ENCODE assay signal across 29 cellular contexts in the genomic region with DNA sequence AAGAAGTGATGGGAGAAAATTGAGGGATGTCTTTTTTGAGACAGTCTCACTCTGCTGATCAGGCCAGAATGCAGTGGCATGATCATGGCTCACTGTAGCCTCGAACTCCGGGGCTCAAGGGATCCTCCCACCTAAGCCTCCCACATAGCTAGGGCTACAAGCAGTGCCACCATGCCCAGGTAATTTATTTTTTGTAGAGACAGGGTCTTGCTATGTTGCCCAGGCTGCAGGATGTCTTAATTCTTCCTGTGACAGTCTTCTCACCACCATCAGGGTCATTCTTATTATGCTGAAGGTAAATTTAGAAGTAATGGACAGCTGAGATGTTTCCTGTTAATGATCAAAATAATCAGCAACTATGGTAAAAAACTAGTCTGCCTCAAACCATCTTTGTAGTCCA.
"Had no signal": no experiment of that assay in that cellular context is flagged by ENCODE, and none has a peak within 500 bp of the region (broad histone marks: within the 10 kb centered on the region; RNA-seq: fewer than 3 reads in every experiment).

No MANE protein-coding gene starts in this region.

- H3K27me3 Mint-ChIP-seq: naive thymus-derived CD4-positive, alpha-beta T cell; natural killer cell treated with Interleukin-12 subunit alpha and Interleukin-12 subunit beta and Interleukin-15 and Interleukin-18, amount 100 ng/mL, for 72 hours; progenitor cell of endocrine pancreas; stimulated activated naive CD8-positive, alpha-beta T cell treated with anti-CD3 and anti-CD28 coated beads, Interleukin-15, Interleukin-2, amounts not matched to agents 100 ng/mL and 50 ng/mL, for 24 hours had no signal

- DNase-seq: hypothalamus; immature natural killer cell; kidney; left colon; left lung; lower lobe of right lung; mesendoderm; midbrain; mucosa of descending colon; naive thymus-derived CD4-positive, alpha-beta T cell; ovary; retina; right cardiac atrium; stimulated activated CD4-positive, alpha-beta T cell treated with anti-CD3 and anti-CD28 coated beads, Interleukin-12 subunit alpha, Interleukin-12 subunit beta, amount 100 ng/mL, for 4 hours; stimulated activated CD4-positive, alpha-beta T cell treated with anti-CD3 and anti-CD28 coated beads, Interleukin-15, amount 100 ng/mL, for 24 hours; stimulated activated CD4-positive, alpha-beta T cell treated with anti-CD3 and anti-CD28 coated beads, Interleukin-2, amount 100 ng/mL, for 24 hours; stimulated activated CD4-positive, alpha-beta T cell treated with anti-CD3 and anti-CD28 coated beads, Interleukin-4, amount 100 ng/mL, for 1 hour; stimulated activated naive CD4-positive, alpha-beta T cell; tibial artery; trophoblast cell; uterus had no signal

- FAIRE-seq: islet of Langerhans, kidney had no signal

- H3K27ac Mint-ChIP-seq: natural killer cell treated with Interleukin-12 subunit alpha and Interleukin-12 subunit beta and Interleukin-15 and Interleukin-18, amount 100 ng/mL, for 72 hours; progenitor cell of endocrine pancreas; stimulated activated naive CD8-positive, alpha-beta T cell treated with anti-CD3 and anti-CD28 coated beads, Interleukin-15, Interleukin-2, amounts not matched to agents 100 ng/mL and 50 ng/mL, for 24 hours had no signal

- H3K4me1 ChIP-seq: uterus had no signal

- H3K4me3 ChIP-seq: left lung, lower lobe of right lung, mucosa of descending colon, ovary, skin epidermis, suprapubic skin, thoracic aorta, tibial artery, uterus had no signal

- H3K9me3 Mint-ChIP-seq: immature natural killer cell; naive thymus-derived CD4-positive, alpha-beta T cell; natural killer cell treated with Interleukin-12 subunit alpha and Interleukin-12 subunit beta and Interleukin-15 and Interleukin-18, amount 100 ng/mL, for 72 hours; stimulated activated naive CD8-positive, alpha-beta T cell treated with anti-CD3 and anti-CD28 coated beads, Interleukin-15, Interleukin-2, amounts not matched to agents 100 ng/mL and 50 ng/mL, for 24 hours had no signal

- H3K4me3 Mint-ChIP-seq: immature natural killer cell; naive thymus-derived CD4-positive, alpha-beta T cell; natural killer cell treated with Interleukin-12 subunit alpha and Interleukin-12 subunit beta and Interleukin-15 and Interleukin-18, amount 100 ng/mL, for 72 hours; stimulated activated naive CD8-positive, alpha-beta T cell treated with anti-CD3 and anti-CD28 coated beads, Interleukin-15, Interleukin-2, amounts not matched to agents 100 ng/mL and 50 ng/mL, for 24 hours had no signal

- ATAC-seq: left colon; left lung; lower lobe of right lung; mucosa of descending colon; naive thymus-derived CD4-positive, alpha-beta T cell; natural killer cell treated with Interleukin-12 subunit alpha and Interleukin-12 subunit beta and Interleukin-15 and Interleukin-18, amount 100 ng/mL, for 72 hours; right cardiac atrium; sciatic nerve had no signal

- H3K27me3 ChIP-seq: left lung, ovary, suprapubic skin, tibial artery, uterus had no signal

- H3K36me3 ChIP-seq: ovary, uterus had no signal

- H3K27ac ChIP-seq: left lung, lower lobe of right lung, ovary, skin epidermis, suprapubic skin, thoracic aorta, tibial artery, uterus had no signal

- H3K9me3 ChIP-seq: left lung, lower lobe of right lung, mucosa of descending colon, ovary, suprapubic skin, thoracic aorta, tibial artery, uterus had no signal
